Comparison of ENCODE assay signal across 1 cellular context in the genomic region with DNA sequence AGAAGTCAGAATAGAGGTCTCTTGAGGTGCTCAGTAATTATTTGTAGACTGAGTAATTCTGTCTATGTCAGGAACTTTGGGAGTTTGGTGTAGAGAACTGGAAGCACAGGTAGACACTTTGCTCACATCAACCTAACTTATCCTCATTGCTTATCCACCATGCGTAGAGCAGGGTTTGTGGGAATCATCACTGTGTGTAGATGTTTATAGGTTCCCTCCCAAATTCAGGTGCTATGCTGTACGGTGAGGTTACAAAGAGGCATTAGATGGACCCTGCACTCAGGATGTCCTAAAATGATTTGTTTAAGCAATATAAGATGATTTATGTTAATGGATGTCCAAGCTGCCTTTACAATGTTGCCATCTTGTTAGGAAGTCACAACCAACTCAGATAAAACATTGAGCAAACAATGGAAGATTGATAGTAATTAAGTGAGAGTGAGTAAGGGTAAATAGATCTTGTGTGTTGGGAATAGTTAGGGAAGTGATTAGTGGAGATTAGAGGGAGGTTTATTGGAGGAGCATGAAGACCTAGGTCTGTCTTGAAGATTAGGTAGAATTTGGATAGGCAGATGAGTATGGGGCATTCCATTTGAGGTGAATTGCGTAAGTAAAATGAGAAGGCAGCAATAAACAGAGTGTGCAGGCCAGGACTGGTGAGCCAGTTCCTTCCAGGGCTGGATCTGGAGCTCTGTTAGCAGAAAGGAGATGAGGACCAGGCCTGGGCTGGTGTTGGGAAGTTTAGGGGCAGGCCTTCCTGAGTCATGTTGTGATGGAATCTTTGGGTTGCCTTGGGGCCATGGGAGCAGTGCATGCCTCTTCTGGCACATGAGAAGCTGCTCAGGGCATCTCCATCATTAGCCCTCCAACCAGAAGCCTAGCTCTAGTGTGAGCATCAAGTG.
TF ChIP-seq lines count a peak whose summit lies in the region.

No MANE protein-coding gene starts in this region.

TF ChIP-seq in HepG2, 621 proteins besides CTCF, POLR2A, EP300 and RAD21 (continued from another document and continues in another):
- TF ChIP-seq, protein P1, sequence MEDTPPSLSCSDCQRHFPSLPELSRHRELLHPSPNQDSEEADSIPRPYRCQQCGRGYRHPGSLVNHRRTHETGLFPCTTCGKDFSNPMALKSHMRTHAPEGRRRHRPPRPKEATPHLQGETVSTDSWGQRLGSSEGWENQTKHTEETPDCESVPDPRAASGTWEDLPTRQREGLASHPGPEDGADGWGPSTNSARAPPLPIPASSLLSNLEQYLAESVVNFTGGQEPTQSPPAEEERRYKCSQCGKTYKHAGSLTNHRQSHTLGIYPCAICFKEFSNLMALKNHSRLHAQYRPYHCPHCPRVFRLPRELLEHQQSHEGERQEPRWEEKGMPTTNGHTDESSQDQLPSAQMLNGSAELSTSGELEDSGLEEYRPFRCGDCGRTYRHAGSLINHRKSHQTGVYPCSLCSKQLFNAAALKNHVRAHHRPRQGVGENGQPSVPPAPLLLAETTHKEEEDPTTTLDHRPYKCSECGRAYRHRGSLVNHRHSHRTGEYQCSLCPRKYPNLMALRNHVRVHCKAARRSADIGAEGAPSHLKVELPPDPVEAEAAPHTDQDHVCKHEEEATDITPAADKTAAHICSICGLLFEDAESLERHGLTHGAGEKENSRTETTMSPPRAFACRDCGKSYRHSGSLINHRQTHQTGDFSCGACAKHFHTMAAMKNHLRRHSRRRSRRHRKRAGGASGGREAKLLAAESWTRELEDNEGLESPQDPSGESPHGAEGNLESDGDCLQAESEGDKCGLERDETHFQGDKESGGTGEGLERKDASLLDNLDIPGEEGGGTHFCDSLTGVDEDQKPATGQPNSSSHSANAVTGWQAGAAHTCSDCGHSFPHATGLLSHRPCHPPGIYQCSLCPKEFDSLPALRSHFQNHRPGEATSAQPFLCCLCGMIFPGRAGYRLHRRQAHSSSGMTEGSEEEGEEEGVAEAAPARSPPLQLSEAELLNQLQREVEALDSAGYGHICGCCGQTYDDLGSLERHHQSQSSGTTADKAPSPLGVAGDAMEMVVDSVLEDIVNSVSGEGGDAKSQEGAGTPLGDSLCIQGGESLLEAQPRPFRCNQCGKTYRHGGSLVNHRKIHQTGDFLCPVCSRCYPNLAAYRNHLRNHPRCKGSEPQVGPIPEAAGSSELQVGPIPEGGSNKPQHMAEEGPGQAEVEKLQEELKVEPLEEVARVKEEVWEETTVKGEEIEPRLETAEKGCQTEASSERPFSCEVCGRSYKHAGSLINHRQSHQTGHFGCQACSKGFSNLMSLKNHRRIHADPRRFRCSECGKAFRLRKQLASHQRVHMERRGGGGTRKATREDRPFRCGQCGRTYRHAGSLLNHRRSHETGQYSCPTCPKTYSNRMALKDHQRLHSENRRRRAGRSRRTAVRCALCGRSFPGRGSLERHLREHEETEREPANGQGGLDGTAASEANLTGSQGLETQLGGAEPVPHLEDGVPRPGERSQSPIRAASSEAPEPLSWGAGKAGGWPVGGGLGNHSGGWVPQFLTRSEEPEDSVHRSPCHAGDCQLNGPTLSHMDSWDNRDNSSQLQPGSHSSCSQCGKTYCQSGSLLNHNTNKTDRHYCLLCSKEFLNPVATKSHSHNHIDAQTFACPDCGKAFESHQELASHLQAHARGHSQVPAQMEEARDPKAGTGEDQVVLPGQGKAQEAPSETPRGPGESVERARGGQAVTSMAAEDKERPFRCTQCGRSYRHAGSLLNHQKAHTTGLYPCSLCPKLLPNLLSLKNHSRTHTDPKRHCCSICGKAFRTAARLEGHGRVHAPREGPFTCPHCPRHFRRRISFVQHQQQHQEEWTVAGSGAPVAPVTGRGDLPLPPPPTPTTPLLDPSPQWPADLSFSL (CRISPR knock-in tag; IDR thresholded peaks at IDR 0.05), result no peak
- TF ChIP-seq TEAD3 (CRISPR knock-in tag; optimal IDR thresholded peaks at IDR 0.05; ENCODE audit: borderline replicate concordance) (no peak), TCF12 (IDR thresholded peaks at IDR 0.05) (no peak), TCF12 (CRISPR knock-in tag; IDR thresholded peaks at IDR 0.05) (0 out of 2 replicates have a peak, but pooled peaks have one; percentile 4), RBM22 (optimal IDR thresholded peaks at IDR 0.05; ENCODE audit: low read length) (peak; percentile 64), ZNF83 (CRISPR knock-in tag; IDR thresholded peaks at IDR 0.05; ENCODE audit: borderline replicate concordance) (no peak), ZNF33B (CRISPR knock-in tag; IDR thresholded peaks at IDR 0.05) (0 out of 2 replicates have a peak, but pooled peaks have one; percentile 53), ZNF883 (CRISPR knock-in tag; IDR thresholded peaks at IDR 0.05; ENCODE audit: not compliant biosample characterization) (no peak), ZNF329 (CRISPR knock-in tag; IDR thresholded peaks at IDR 0.05; ENCODE audit: low read depth) (no peak), SSRP1 (CRISPR knock-in tag; IDR thresholded peaks at IDR 0.05) (no peak), ATF4 (CRISPR knock-in tag; IDR thresholded peaks at IDR 0.05) (no peak), NR2F6 (IDR thresholded peaks at IDR 0.05) (no peak), NR2F6 (CRISPR knock-in tag; IDR thresholded peaks at IDR 0.05) (no peak), NFAT5 (CRISPR knock-in tag; IDR thresholded peaks at IDR 0.05) (no peak)
- TF ChIP-seq, protein P2, sequence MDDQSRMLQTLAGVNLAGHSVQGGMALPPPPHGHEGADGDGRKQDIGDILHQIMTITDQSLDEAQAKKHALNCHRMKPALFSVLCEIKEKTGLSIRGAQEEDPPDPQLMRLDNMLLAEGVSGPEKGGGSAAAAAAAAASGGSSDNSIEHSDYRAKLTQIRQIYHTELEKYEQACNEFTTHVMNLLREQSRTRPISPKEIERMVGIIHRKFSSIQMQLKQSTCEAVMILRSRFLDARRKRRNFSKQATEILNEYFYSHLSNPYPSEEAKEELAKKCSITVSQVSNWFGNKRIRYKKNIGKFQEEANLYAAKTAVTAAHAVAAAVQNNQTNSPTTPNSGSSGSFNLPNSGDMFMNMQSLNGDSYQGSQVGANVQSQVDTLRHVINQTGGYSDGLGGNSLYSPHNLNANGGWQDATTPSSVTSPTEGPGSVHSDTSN (CRISPR knock-in tag; IDR thresholded peaks at IDR 0.05; ENCODE audit: borderline replicate concordance), result no peak
- TF ChIP-seq, protein P3, sequence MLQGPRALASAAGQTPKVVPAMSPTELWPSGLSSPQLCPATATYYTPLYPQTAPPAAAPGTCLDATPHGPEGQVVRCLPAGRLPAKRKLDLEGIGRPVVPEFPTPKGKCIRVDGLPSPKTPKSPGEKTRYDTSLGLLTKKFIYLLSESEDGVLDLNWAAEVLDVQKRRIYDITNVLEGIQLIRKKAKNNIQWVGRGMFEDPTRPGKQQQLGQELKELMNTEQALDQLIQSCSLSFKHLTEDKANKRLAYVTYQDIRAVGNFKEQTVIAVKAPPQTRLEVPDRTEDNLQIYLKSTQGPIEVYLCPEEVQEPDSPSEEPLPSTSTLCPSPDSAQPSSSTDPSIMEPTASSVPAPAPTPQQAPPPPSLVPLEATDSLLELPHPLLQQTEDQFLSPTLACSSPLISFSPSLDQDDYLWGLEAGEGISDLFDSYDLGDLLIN (CRISPR knock-in tag; IDR thresholded peaks at IDR 0.05; ENCODE audit: borderline replicate concordance), result no peak
- TF ChIP-seq, protein P4, sequence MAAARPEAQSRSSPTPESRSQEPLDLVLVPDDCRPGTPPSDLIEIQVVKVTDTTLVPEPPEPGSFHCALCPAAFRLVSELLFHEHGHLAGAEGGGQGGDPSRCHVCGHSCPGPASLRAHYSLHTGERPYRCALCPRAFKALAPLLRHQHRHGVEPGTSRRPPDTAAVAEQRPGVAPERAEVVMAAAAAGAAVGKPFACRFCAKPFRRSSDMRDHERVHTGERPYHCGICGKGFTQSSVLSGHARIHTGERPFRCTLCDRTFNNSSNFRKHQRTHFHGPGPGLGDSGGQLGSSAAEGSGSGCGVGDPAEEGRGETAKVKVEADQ (CRISPR knock-in tag; IDR thresholded peaks at IDR 0.05; ENCODE audit: borderline replicate concordance), result 0 out of 2 replicates have a peak, but pooled peaks have one; percentile 60
- TF ChIP-seq, protein P5, sequence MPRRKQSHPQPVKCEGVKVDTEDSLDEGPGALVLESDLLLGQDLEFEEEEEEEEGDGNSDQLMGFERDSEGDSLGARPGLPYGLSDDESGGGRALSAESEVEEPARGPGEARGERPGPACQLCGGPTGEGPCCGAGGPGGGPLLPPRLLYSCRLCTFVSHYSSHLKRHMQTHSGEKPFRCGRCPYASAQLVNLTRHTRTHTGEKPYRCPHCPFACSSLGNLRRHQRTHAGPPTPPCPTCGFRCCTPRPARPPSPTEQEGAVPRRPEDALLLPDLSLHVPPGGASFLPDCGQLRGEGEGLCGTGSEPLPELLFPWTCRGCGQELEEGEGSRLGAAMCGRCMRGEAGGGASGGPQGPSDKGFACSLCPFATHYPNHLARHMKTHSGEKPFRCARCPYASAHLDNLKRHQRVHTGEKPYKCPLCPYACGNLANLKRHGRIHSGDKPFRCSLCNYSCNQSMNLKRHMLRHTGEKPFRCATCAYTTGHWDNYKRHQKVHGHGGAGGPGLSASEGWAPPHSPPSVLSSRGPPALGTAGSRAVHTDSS (CRISPR knock-in tag; conservative IDR thresholded peaks at IDR 0.05), result no peak
